3 cellular contexts compared by ENCODE assay signal in the genomic region with DNA sequence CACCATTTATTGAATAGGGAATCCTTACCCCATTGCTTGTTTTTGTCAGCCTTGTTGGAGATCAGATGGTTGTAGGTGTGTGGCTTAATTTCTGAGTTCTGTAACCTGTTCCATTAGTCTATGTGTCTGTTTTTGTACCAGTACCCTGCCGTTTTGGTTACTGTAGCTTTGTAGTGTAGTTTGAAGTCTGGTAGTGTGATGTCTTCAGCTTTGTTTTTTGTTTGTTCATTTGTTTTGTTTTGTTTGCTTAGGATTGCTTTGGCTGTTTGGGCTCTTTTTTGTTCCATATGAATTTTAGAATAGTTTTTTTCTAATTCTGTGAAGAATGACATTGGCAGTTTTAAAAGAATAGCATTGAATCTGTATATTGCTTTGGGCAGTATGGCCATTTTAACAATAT.
TF ChIP-seq lines count a peak whose summit lies in the region.

No MANE protein-coding gene starts in this region.

TF ChIP-seq in A549, 52 proteins besides CTCF, POLR2A, EP300 and RAD21:
- TF ChIP-seq JUN (IDR thresholded peaks at IDR 0.05) (no peak), FOSB (CRISPR knock-in tag; IDR thresholded peaks at IDR 0.05) (no peak), KDM1A (IDR thresholded peaks at IDR 0.05; ENCODE audit: low read depth) (peak; percentile 78), NR3C1 (IDR thresholded peaks at IDR 0.05) (no peak), CHD2 (IDR thresholded peaks at IDR 0.05; ENCODE audit: low read length, partially characterized antibody) (no peak), RNF2 (IDR thresholded peaks at IDR 0.05; ENCODE audit: borderline replicate concordance, low read depth) (no peak), HDAC2 (IDR thresholded peaks at IDR 0.05) (peak; percentile 70; the same call in 1 of the 2 replicates), MYC (IDR thresholded peaks at IDR 0.05; ENCODE audit: borderline replicate concordance, low read length) (no peak), EHMT2 (IDR thresholded peaks at IDR 0.05; ENCODE audit: low read depth) (no peak)
- TF ChIP-seq, protein P1, sequence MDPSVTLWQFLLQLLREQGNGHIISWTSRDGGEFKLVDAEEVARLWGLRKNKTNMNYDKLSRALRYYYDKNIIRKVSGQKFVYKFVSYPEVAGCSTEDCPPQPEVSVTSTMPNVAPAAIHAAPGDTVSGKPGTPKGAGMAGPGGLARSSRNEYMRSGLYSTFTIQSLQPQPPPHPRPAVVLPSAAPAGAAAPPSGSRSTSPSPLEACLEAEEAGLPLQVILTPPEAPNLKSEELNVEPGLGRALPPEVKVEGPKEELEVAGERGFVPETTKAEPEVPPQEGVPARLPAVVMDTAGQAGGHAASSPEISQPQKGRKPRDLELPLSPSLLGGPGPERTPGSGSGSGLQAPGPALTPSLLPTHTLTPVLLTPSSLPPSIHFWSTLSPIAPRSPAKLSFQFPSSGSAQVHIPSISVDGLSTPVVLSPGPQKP (IDR thresholded peaks at IDR 0.05; ENCODE audit: low read depth, low read length) = no peak
TF ChIP-seq in A549: peak in this region for 2.

TF ChIP-seq in HEK293, 187 proteins besides CTCF, POLR2A, EP300 and RAD21:
- TF ChIP-seq HOXD13 (CRISPR knock-in tag; IDR thresholded peaks at IDR 0.05; ENCODE audit: borderline replicate concordance) (no peak), ZNF324 (tag by site-specific recombination; IDR thresholded peaks at IDR 0.05) (no peak), ZNF660 (tag by site-specific recombination; IDR thresholded peaks at IDR 0.05) (no peak), PRDM1 (tag by site-specific recombination; IDR thresholded peaks at IDR 0.05) (no peak)
- TF ChIP-seq, protein P2, sequence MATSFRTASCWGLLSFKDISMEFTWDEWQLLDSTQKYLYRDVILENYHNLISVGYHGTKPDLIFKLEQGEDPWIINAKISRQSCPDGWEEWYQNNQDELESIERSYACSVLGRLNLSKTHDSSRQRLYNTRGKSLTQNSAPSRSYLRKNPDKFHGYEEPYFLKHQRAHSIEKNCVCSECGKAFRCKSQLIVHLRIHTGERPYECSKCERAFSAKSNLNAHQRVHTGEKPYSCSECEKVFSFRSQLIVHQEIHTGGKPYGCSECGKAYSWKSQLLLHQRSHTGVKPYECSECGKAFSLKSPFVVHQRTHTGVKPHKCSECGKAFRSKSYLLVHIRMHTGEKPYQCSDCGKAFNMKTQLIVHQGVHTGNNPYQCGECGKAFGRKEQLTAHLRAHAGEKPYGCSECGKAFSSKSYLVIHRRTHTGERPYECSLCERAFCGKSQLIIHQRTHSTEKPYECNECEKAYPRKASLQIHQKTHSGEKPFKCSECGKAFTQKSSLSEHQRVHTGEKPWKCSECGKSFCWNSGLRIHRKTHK (tag by site-specific recombination; IDR thresholded peaks at IDR 0.05) = no peak
- TF ChIP-seq, protein P3, sequence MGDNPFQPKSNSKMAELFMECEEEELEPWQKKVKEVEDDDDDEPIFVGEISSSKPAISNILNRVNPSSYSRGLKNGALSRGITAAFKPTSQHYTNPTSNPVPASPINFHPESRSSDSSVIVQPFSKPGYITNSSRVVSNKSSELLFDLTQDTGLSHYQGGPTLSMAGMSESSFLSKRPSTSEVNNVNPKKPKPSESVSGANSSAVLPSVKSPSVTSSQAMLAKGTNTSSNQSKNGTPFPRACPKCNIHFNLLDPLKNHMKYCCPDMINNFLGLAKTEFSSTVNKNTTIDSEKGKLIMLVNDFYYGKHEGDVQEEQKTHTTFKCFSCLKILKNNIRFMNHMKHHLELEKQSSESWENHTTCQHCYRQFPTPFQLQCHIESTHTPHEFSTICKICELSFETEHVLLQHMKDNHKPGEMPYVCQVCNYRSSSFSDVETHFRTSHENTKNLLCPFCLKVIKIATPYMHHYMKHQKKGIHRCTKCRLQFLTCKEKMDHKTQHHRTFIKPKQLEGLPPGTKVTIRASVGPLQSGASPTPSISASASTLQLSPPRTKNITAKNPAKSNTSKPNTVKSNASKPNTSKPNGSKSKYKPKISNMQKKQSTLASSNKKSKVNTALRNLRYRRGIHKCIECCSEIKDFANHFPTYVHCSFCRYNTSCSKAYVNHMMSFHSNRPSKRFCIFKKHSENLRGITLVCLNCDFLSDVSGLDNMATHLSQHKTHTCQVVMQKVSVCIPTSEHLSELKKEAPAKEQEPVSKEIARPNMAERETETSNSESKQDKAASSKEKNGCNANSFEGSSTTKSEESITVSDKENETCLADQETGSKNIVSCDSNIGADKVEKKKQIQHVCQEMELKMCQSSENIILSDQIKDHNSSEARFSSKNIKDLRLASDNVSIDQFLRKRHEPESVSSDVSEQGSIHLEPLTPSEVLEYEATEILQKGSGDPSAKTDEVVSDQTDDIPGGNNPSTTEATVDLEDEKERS (tag by site-specific recombination; IDR thresholded peaks at IDR 0.05) = 0 out of 2 replicates have a peak, but pooled peaks have one; percentile 26

TF ChIP-seq in K562, 482 proteins besides CTCF, POLR2A, EP300 and RAD21:
- TF ChIP-seq, protein P4, sequence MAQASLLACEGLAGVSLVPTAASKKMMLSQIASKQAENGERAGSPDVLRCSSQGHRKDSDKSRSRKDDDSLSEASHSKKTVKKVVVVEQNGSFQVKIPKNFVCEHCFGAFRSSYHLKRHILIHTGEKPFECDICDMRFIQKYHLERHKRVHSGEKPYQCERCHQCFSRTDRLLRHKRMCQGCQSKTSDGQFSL (CRISPR knock-in tag; IDR thresholded peaks at IDR 0.05) = no peak
- TF ChIP-seq, protein P4 (tag; IDR thresholded peaks at IDR 0.05) = no peak
- 0 out of 2 replicates have a peak, but pooled peaks have one; percentile 25 for TF ChIP-seq HLTF (IDR thresholded peaks at IDR 0.05)
